In genomic region chr12:11939223-11939622, GRCh38 we compare ENCODE assay signal across 26 cellular contexts.
"Had no signal": no experiment of that assay in that cellular context is flagged by ENCODE, and none has a peak within 500 bp of the region (broad histone marks: within the 10 kb centered on the region; RNA-seq: fewer than 3 reads in every experiment).

No MANE protein-coding gene starts in this region.

- H3K4me1 ChIP-seq: colonic mucosa, esophagus muscularis mucosa, foreskin keratinocyte, gastrocnemius medialis, gastroesophageal sphincter, heart left ventricle, heart right ventricle had no signal

- H3K4me3 Mint-ChIP-seq: dendritic cell treated with granulocyte-macrophage colony-stimulating factor and Interleukin-4, amounts not matched to agents 40 ng/mL and 50 ng/mL, for 4 days; effector memory CD8-positive, alpha-beta T cell; endodermal cell had no signal

- FAIRE-seq: endometrium, endothelial cell of umbilical vein had no signal

- H3K27ac ChIP-seq: colonic mucosa, coronary artery, dorsolateral prefrontal cortex, epithelial cell of prostate, esophagus muscularis mucosa, foreskin keratinocyte, gastrocnemius medialis, gastroesophageal sphincter, heart left ventricle, heart right ventricle had no signal

- H3K9me3 ChIP-seq: colonic mucosa, esophagus muscularis mucosa, gastrocnemius medialis, gastroesophageal sphincter had no signal

- DNase-seq: colonic mucosa; cortex of kidney; dermis blood vessel endothelial cell; dorsolateral prefrontal cortex; effector CD4-positive, alpha-beta T cell; effector CD8-positive, alpha-beta T cell; effector memory CD4-positive, alpha-beta T cell; effector memory CD8-positive, alpha-beta T cell; endodermal cell; erythroblast; foreskin fibroblast; foreskin keratinocyte; foreskin melanocyte; gastrocnemius medialis; glutamatergic neuron; head of caudate nucleus; heart left ventricle; heart right ventricle had no signal

- H3K27me3 ChIP-seq: colonic mucosa, dorsolateral prefrontal cortex, esophagus muscularis mucosa, foreskin keratinocyte, gastrocnemius medialis, gastroesophageal sphincter, heart left ventricle, heart right ventricle had no signal

- H3K36me3 ChIP-seq: colonic mucosa, esophagus muscularis mucosa, gastrocnemius medialis, gastroesophageal sphincter, heart left ventricle, heart right ventricle had no signal

- ATAC-seq: effector memory CD8-positive, alpha-beta T cell; esophagus mucosa; foreskin keratinocyte; gastrocnemius medialis; gastroesophageal sphincter; heart left ventricle; heart right ventricle had no signal

- H3K27ac Mint-ChIP-seq: dendritic cell treated with granulocyte-macrophage colony-stimulating factor and Interleukin-4, amounts not matched to agents 40 ng/mL and 50 ng/mL, for 4 days; endodermal cell had no signal

- H3K9me3 Mint-ChIP-seq: dendritic cell treated with granulocyte-macrophage colony-stimulating factor and Interleukin-4, amounts not matched to agents 40 ng/mL and 50 ng/mL, for 4 days; effector memory CD8-positive, alpha-beta T cell had no signal

- H3K27me3 Mint-ChIP-seq: dendritic cell treated with granulocyte-macrophage colony-stimulating factor and Interleukin-4, amounts not matched to agents 40 ng/mL and 50 ng/mL, for 4 days had no signal

- H3K4me3 ChIP-seq: colonic mucosa, coronary artery, dorsolateral prefrontal cortex, esophagus muscularis mucosa, gastrocnemius medialis, gastroesophageal sphincter, heart left ventricle, heart right ventricle had no signal
